20 cellular contexts compared by ENCODE assay signal in the genomic region with DNA sequence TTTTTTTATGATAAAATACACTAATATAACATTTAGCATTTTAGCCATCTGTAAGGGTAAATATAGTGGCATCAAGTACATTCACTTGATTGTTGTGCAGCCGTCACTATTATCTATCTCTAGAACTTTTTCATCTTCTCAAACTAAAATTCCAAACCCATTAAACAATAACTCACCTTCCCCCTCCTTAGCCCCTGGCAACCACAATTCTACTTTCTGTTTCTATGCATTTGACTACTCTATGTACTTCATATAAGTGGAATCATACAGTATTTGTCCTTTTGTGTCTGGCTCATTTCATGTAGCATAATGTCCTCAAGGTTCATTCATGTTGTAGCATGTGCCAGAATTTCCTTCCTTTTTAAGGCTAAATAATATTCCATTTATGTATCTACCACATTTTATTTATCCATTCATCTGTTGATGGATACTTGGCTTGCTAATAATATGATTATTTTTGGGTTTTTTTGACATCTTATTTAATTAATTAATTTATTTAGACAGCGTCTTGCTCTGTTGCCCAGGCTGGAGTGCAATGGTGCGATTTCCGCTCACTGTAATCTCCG.
"Had no signal": no experiment of that assay in that cellular context is flagged by ENCODE, and none has a peak within 500 bp of the region (broad histone marks: within the 10 kb centered on the region; RNA-seq: fewer than 3 reads in every experiment).

No MANE protein-coding gene starts in this region.

- DNase-seq: activated CD4-positive, CD25-positive, alpha-beta regulatory T cell treated with anti-CD3 and anti-CD28 coated beads, Interleukin-2, amount 50 U/mL, for 72 hours; activated CD8-positive, alpha-beta memory T cell treated with anti-CD3 and anti-CD28 coated beads for 24 hours; activated gamma-delta T cell treated with Interleukin-2 at 50 U/mL for 16 hours; dermis blood vessel endothelial cell; effector memory CD4-positive, alpha-beta T cell; foreskin melanocyte; head of caudate nucleus; left ventricle myocardium inferior; mucosa of descending colon; naive B cell; psoas muscle; right cardiac atrium; stimulated activated CD4-positive, alpha-beta T cell treated with anti-CD3 and anti-CD28 coated beads, Interleukin-4, amount 100 ng/mL, for 24 hours; testis had no signal

- H3K36me3 ChIP-seq: cardiac muscle cell, left ventricle myocardium inferior, neural progenitor cell had no signal

- H3K27me3 ChIP-seq: cardiac muscle cell, neural progenitor cell, testis had no signal

- H3K9me3 ChIP-seq: left ventricle myocardium inferior, mucosa of descending colon, psoas muscle, testis had no signal

- H3K27ac Mint-ChIP-seq: activated naive CD8-positive, alpha-beta T cell; memory B cell; naive B cell; stimulated activated memory B cell treated with anti-CD40 and anti-IgM and Interleukin-4, amounts not matched to agents 10 μg/mL and 1 μg/mL and 100 μg/mL, for 72 hours had no signal

- ATAC-seq: mucosa of descending colon; psoas muscle; right cardiac atrium; stimulated activated memory B cell treated with anti-CD40 and anti-IgM and Interleukin-4, amounts not matched to agents 10 μg/mL and 1 μg/mL and 100 μg/mL, for 72 hours had no signal

- H3K4me3 ChIP-seq: cardiac muscle cell, left ventricle myocardium inferior, mucosa of descending colon, neural progenitor cell, psoas muscle, skin epidermis, testis had no signal

- H3K9me3 Mint-ChIP-seq: memory B cell; naive B cell; neural progenitor cell; stimulated activated memory B cell treated with anti-CD40 and anti-IgM and Interleukin-4, amounts not matched to agents 10 μg/mL and 1 μg/mL and 100 μg/mL, for 72 hours had no signal

- H3K27me3 Mint-ChIP-seq: activated naive CD8-positive, alpha-beta T cell; memory B cell; naive B cell; stimulated activated memory B cell treated with anti-CD40 and anti-IgM and Interleukin-4, amounts not matched to agents 10 μg/mL and 1 μg/mL and 100 μg/mL, for 72 hours had no signal

- H3K36me3 Mint-ChIP-seq: activated naive CD8-positive, alpha-beta T cell; memory B cell; naive B cell had no signal

- H3K4me1 Mint-ChIP-seq: memory B cell had no signal

- H3K4me3 Mint-ChIP-seq: activated naive CD8-positive, alpha-beta T cell; memory B cell; naive B cell; neural progenitor cell; stimulated activated memory B cell treated with anti-CD40 and anti-IgM and Interleukin-4, amounts not matched to agents 10 μg/mL and 1 μg/mL and 100 μg/mL, for 72 hours had no signal

- H3K27ac ChIP-seq: cardiac muscle cell, neural progenitor cell, psoas muscle, testis had no signal
